ENCODE assay signal across 9 cellular contexts in genomic region chr2:126657146-126657635, GRCh38. TPM values are rescaled to one million over a fixed set of nuclear protein-coding genes. Genes with fewer than 3 reads are reported as not detected.
DNase-seq lines count a peak whose midpoint lies in the region; ATAC-seq and TF ChIP-seq lines count a peak whose summit lies in the region.
"Had no signal": no experiment of that assay in that cellular context is flagged by ENCODE, and none has a peak within 500 bp of the region (broad histone marks: within the 10 kb centered on the region; RNA-seq: fewer than 3 reads in every experiment).

No MANE protein-coding gene starts in this region.

- H3K79me2 ChIP-seq in Loucy (ENCODE audit: insufficient read depth, low read length) (peaks cover 64% of the 10 kb centered on the region), osteoblast (ENCODE audit: insufficient read depth, low read length) (peaks cover 31% of the 10 kb centered on the region)

- H4K20me1 ChIP-seq in Loucy (ENCODE audit: insufficient read depth, low read length, poor library complexity, severe bottlenecking), result peaks cover 14% of the 10 kb centered on the region
- peaks cover 3% of the 10 kb centered on the region for H4K20me1 ChIP-seq in osteoblast (ENCODE audit: insufficient read depth, low read length)

- peak overlapping the region; percentile 96 for H3K9ac ChIP-seq in Loucy (ENCODE audit: low read depth, low read length, poor library complexity, severe bottlenecking)

- no peaks in the 10 kb centered on the region for H3K27me3 ChIP-seq in CD4-positive, CD25-positive, alpha-beta regulatory T cell (ENCODE audit: control insufficient read depth, insufficient read depth, low read length)
- H3K27me3 ChIP-seq in Loucy (ENCODE audit: insufficient read depth, low read length, poor library complexity, severe bottlenecking) (no peaks in the 10 kb centered on the region), osteoblast (ENCODE audit: insufficient read depth, low read length) (no peaks in the 10 kb centered on the region)

- peak overlapping the region; percentile 96 for H3K4me3 ChIP-seq in CD4-positive, CD25-positive, alpha-beta regulatory T cell (ENCODE audit: low read depth, low read length)
- H3K4me3 ChIP-seq in Loucy (ENCODE audit: low read length, poor library complexity, severe bottlenecking) (peak overlapping the region; percentile 88), fibroblast of pulmonary artery (replicated peaks; ENCODE audit: low read depth, low read length) (peak overlapping the region; percentile 84), osteoblast (ENCODE audit: insufficient read depth, low read length) (peak overlapping the region; percentile 82)

- H3K4me1 Mint-ChIP-seq in CD4-positive, CD25-positive, alpha-beta regulatory T cell, result peaks cover 7 to 70% (median 49%) of the 10 kb centered on the region in 4 donors
- peaks cover 29% of the 10 kb centered on the region for H3K4me1 Mint-ChIP-seq in activated T-helper 17 cell treated with anti-CD3 and anti-CD28 coated beads, Interleukin-2, amount 50 U/mL, for 72 hours

- peak overlapping the region; percentile 87 for H3K27ac ChIP-seq in CD4-positive, CD25-positive, alpha-beta regulatory T cell (ENCODE audit: insufficient read depth, low read length, poor library complexity, severe bottlenecking)
- peak overlapping the region; percentile 97 for H3K27ac ChIP-seq in osteoblast (ENCODE audit: low read depth, low read length)

- H2AFZ ChIP-seq in Loucy (ENCODE audit: low read length) (peak overlapping the region; percentile 71; the same call in 1 of the 2 replicates), osteoblast (ENCODE audit: low read length) (peak overlapping the region; percentile 88)

- H3K4me2 ChIP-seq in Loucy (ENCODE audit: low read depth, low read length, poor library complexity, severe bottlenecking) (peak overlapping the region; percentile 89), osteoblast (ENCODE audit: insufficient read depth, low read length) (peak overlapping the region; percentile 89)

- peak overlapping the region; percentile 94 to 99 (median 98) for H3K4me3 Mint-ChIP-seq in CD4-positive, CD25-positive, alpha-beta regulatory T cell
- peak overlapping the region; percentile 99 for H3K4me3 Mint-ChIP-seq in activated T-helper 17 cell treated with anti-CD3 and anti-CD28 coated beads, Interleukin-2, amount 50 U/mL, for 72 hours

- H3K9me2 ChIP-seq in Loucy (replicated peaks; ENCODE audit: low read depth, low read length), result no peaks in the 10 kb centered on the region

- peak overlapping the region; percentile 96 to 99 (median 98) for H3K27ac Mint-ChIP-seq in CD4-positive, CD25-positive, alpha-beta regulatory T cell
- H3K27ac Mint-ChIP-seq in activated T-helper 17 cell treated with anti-CD3 and anti-CD28 coated beads, Interleukin-2, amount 50 U/mL, for 72 hours, result peak overlapping the region; percentile 98

- TF ChIP-seq CTCF in Loucy (conservative IDR thresholded peaks at IDR 0.05; ENCODE audit: low read length) (no peak), fibroblast of pulmonary artery (IDR thresholded peaks at IDR 0.05; ENCODE audit: low read length, missing control alignments) (no peak), osteoblast (IDR thresholded peaks at IDR 0.05; ENCODE audit: extremely low read depth, low read depth, low read length) (no peak)

- peaks cover 4% of the 10 kb centered on the region for H3K36me3 Mint-ChIP-seq in CD4-positive, CD25-positive, alpha-beta regulatory T cell
- peaks cover 63% of the 10 kb centered on the region for H3K36me3 Mint-ChIP-seq in activated T-helper 17 cell treated with anti-CD3 and anti-CD28 coated beads, Interleukin-2, amount 50 U/mL, for 72 hours (ENCODE audit: low read depth)

- H3F3A ChIP-seq in Loucy (ENCODE audit: low read depth), result peaks cover 8% of the 10 kb centered on the region; the same call in 1 of the 2 replicates

- peaks cover 56% of the 10 kb centered on the region for H3K4me1 ChIP-seq in CD4-positive, CD25-positive, alpha-beta regulatory T cell (ENCODE audit: control insufficient read depth, insufficient read depth, low read length, poor library complexity, severe bottlenecking)
- H3K4me1 ChIP-seq in Loucy (ENCODE audit: insufficient read depth, low read length, poor library complexity, severe bottlenecking) (peaks cover 42% of the 10 kb centered on the region), osteoblast (ENCODE audit: insufficient read depth, low read length) (peaks cover 35% of the 10 kb centered on the region)

- DNase-seq in CD4-positive, CD25-positive, alpha-beta regulatory T cell, result peak; percentile 31 to 59 (median 32)
- peak; percentile 95 for DNase-seq in fibroblast of pulmonary artery (ENCODE audit: low read depth)
- peak; percentile 90 for DNase-seq in osteoblast (ENCODE audit: insufficient read length, low spot score, missing footprints)
- DNase-seq in Ammon's horn (ENCODE audit: low spot score), result no peak
- DNase-seq in NCI-H2107 treated with DMSO at 0.1 percent for 48 hours (lab: John Stamatoyannopoulos, UW; ENCODE audit: unreplicated experiment), result no peak

- no peaks in the 10 kb centered on the region for H3K9me3 Mint-ChIP-seq in CD4-positive, CD25-positive, alpha-beta regulatory T cell
- H3K9me3 Mint-ChIP-seq in activated T-helper 17 cell treated with anti-CD3 and anti-CD28 coated beads, Interleukin-2, amount 50 U/mL, for 72 hours, result no peaks in the 10 kb centered on the region

- no peaks in the 10 kb centered on the region for H3K36me3 ChIP-seq in CD4-positive, CD25-positive, alpha-beta regulatory T cell (ENCODE audit: control insufficient read depth, insufficient read depth, low read length)
- H3K36me3 ChIP-seq in Loucy (ENCODE audit: insufficient read depth, low read length) (no peaks in the 10 kb centered on the region), osteoblast (ENCODE audit: insufficient read depth, low read length) (no peaks in the 10 kb centered on the region)

- H3K9me3 ChIP-seq in CD4-positive, CD25-positive, alpha-beta regulatory T cell (ENCODE audit: control insufficient read depth in 2 of 2, low read length in 2 of 2), result no peaks in the 10 kb centered on the region
- H3K9me3 ChIP-seq in Loucy (ENCODE audit: insufficient read depth, low read depth, low read length), result no peaks in the 10 kb centered on the region
- no peaks in the 10 kb centered on the region for H3K9me3 ChIP-seq in osteoblast (ENCODE audit: low read depth, low read length)

- peaks cover 4% of the 10 kb centered on the region for H3K27me3 Mint-ChIP-seq in CD4-positive, CD25-positive, alpha-beta regulatory T cell
- no peaks in the 10 kb centered on the region for H3K27me3 Mint-ChIP-seq in activated T-helper 17 cell treated with anti-CD3 and anti-CD28 coated beads, Interleukin-2, amount 50 U/mL, for 72 hours

- ATAC-seq in CD4-positive, CD25-positive, alpha-beta regulatory T cell (ENCODE audit: low read depth in 2 of 2), result no peak
- peak; percentile 12 for ATAC-seq in GM21526 (IDR thresholded peaks at IDR 0.05; ENCODE audit: low FRiP score, unreplicated experiment)
- ATAC-seq in activated T-helper 17 cell treated with anti-CD3 and anti-CD28 coated beads, Interleukin-2, amount 50 U/mL, for 72 hours (replicated peaks), result peak; percentile 49

RNA-seq across cellular contexts. Expression of gene GYPC, which starts 1.2 kb away (rescaled TPM):
- total RNA-seq in CD4-positive, CD25-positive, alpha-beta regulatory T cell, result 75.2 TPM
- polyA plus RNA-seq in CD4-positive, CD25-positive, alpha-beta regulatory T cell, result 100 to 1,000 TPM; 157 to 210 (median 190) TPM
- total RNA-seq in activated T-helper 17 cell treated with anti-CD3 and anti-CD28 coated beads, Interleukin-2, amount 50 U/mL, for 72 hours, result 100 to 1,000 TPM; 115 to 123 TPM
- 101 TPM in 2 replicates for total RNA-seq in osteoblast
- total RNA-seq: HT1080 had no signal

Comparison
In these comparisons a context has a peak if more than half of its experiments do, and no peak if none do; other contexts are left out.
1. ATAC-seq: peak in GM21526 (single experiment) and activated T-helper 17 cell treated with anti-CD3 and anti-CD28 coated beads, Interleukin-2, amount 50 U/mL, for 72 hours (single experiment); none in CD4-positive, CD25-positive, alpha-beta regulatory T cell (0 of 2).
2. DNase-seq: peak in CD4-positive, CD25-positive, alpha-beta regulatory T cell (3 of 3), fibroblast of pulmonary artery (single experiment) and osteoblast (single experiment); none in Ammon's horn (single experiment) and NCI-H2107 treated with DMSO at 0.1 percent for 48 hours (single experiment).
3. Peak in every context shown above with its lines, with median percentiles within 50 percentile points of each other: H3K4me3 ChIP-seq.